25 cellular contexts compared by ENCODE assay signal in genomic region chr10:133221331-133221730, GRCh38. TPM values are rescaled to one million over a fixed set of nuclear protein-coding genes. Genes with fewer than 3 reads are reported as not detected.
A peak's percentile ranks its signal among the peaks of the same experiment; 100 is the strongest.
DNase-seq lines count a peak whose midpoint lies in the region; ATAC-seq, FAIRE-seq and TF ChIP-seq lines count a peak whose summit lies in the region.
"Had no signal": no experiment of that assay in that cellular context is flagged by ENCODE, and none has a peak within 500 bp of the region (broad histone marks: within the 10 kb centered on the region; RNA-seq: fewer than 3 reads in every experiment).

No MANE protein-coding gene starts in this region.

- H3K36me3 ChIP-seq in astrocyte (ENCODE audit: insufficient read depth, low read length) = no peaks in the 10 kb centered on the region
- H3K36me3 ChIP-seq: BLaER1 had no signal

- H3K4me3 Mint-ChIP-seq in T-helper 2 cell treated with Interferon-gamma antibody and Interleukin-4, amounts not matched to agents 5 μg/mL and 100 μg/mL, for 36 hours = no peak overlapping the region
- H3K4me3 Mint-ChIP-seq in astrocyte (ENCODE audit: unreplicated experiment) (peak overlapping the region; percentile 60), mesothelial cell of epicardium (peak overlapping the region; percentile 52)
- H3K4me3 Mint-ChIP-seq: CD4-positive, alpha-beta memory T cell; IgD-negative memory B cell had no signal

- H3K9me3 ChIP-seq in astrocyte (ENCODE audit: insufficient read depth, low read depth, low read length) = no peaks in the 10 kb centered on the region
- H3K9me3 ChIP-seq: A549, BLaER1 had no signal

- no peak for FAIRE-seq in astrocyte (lab: Jason Lieb, UNC)
- FAIRE-seq: A549, GM12878, GM19239, H54, HTR-8/SVneo had no signal

- no peak for DNase-seq in T-helper 2 cell treated with Interferon-gamma antibody and Interleukin-4, amounts not matched to agents 5 μg/mL and 100 μg/mL, for 36 hours (ENCODE audit: low spot score)
- DNase-seq in T-helper 2 cell (no peak), astrocyte (ENCODE audit: low read depth) (no peak), mesothelial cell of epicardium (ENCODE audit: low spot score in 2 of 2, unreplicated experiment in 2 of 2) (no peak), SK-N-DZ (ENCODE audit: low spot score) (no peak), GM13977 (ENCODE audit: low spot score) (no peak)
- DNase-seq: Calu3; CD4-positive, alpha-beta memory T cell; DMS 273 treated with DMSO at 0.1 percent for 48 hours; DMS53; DND-41; EL; HCEC 1CT; KBM-7 had no signal

- ATAC-seq in HG03571 (IDR thresholded peaks at IDR 0.05; ENCODE audit: unreplicated experiment) = no peak
- ATAC-seq: A549, GM12878 had no signal

- no peak overlapping the region for H3K9ac ChIP-seq in astrocyte (ENCODE audit: low read length)
- H3K9ac ChIP-seq: BLaER1 had no signal

- in situ Hi-C loops in GM13977 (cut with MboI; ENCODE audit: low pct_unique_long_range_greater_than_20kb, low sequenced_read_pairs, unreplicated experiment) = no loop called here

- no peaks in the 10 kb centered on the region for H3K4me1 ChIP-seq in astrocyte (ENCODE audit: insufficient read depth, low read length)
- H3K4me1 ChIP-seq: A549 had no signal

- H3K79me2 ChIP-seq in astrocyte (ENCODE audit: insufficient read depth, low read length) = no peaks in the 10 kb centered on the region

- H3K4me3 ChIP-seq in astrocyte (ENCODE audit: insufficient read depth, low read depth, low read length) = no peak overlapping the region
- H3K4me3 ChIP-seq: A549, BLaER1, GM12878 had no signal

- H4K20me1 ChIP-seq in astrocyte (ENCODE audit: insufficient read depth, low read length) = no peaks in the 10 kb centered on the region

- peak overlapping the region; percentile 60 for H3K27ac Mint-ChIP-seq in T-helper 2 cell treated with Interferon-gamma antibody and Interleukin-4, amounts not matched to agents 5 μg/mL and 100 μg/mL, for 36 hours
- no peak overlapping the region for H3K27ac Mint-ChIP-seq in astrocyte (ENCODE audit: unreplicated experiment)
- H3K27ac Mint-ChIP-seq in mesothelial cell of epicardium = no peak overlapping the region
- H3K27ac Mint-ChIP-seq: CD14-positive monocyte; CD4-positive, alpha-beta memory T cell; IgD-negative memory B cell had no signal

- no peaks in the 10 kb centered on the region for H3K36me3 Mint-ChIP-seq in T-helper 2 cell treated with Interferon-gamma antibody and Interleukin-4, amounts not matched to agents 5 μg/mL and 100 μg/mL, for 36 hours (ENCODE audit: low read depth)
- no peaks in the 10 kb centered on the region for H3K36me3 Mint-ChIP-seq in astrocyte (ENCODE audit: low read depth, unreplicated experiment)
- no peaks in the 10 kb centered on the region for H3K36me3 Mint-ChIP-seq in mesothelial cell of epicardium
- H3K36me3 Mint-ChIP-seq: CD14-positive monocyte; CD4-positive, alpha-beta memory T cell; IgD-negative memory B cell had no signal

- peaks cover 8% of the 10 kb centered on the region for H3K4me1 Mint-ChIP-seq in T-helper 2 cell treated with Interferon-gamma antibody and Interleukin-4, amounts not matched to agents 5 μg/mL and 100 μg/mL, for 36 hours (ENCODE audit: low read depth)
- H3K4me1 Mint-ChIP-seq in astrocyte (ENCODE audit: low read depth, unreplicated experiment) (peaks cover 5% of the 10 kb centered on the region), mesothelial cell of epicardium (peaks cover 17% of the 10 kb centered on the region)

- TF ChIP-seq CTCF in astrocyte (IDR thresholded peaks at IDR 0.05; ENCODE audit: insufficient read depth, low read depth, low read length) = no peak
- no peak for TF ChIP-seq CTCF in mesothelial cell of epicardium (IDR thresholded peaks at IDR 0.05; ENCODE audit: unreplicated experiment)
- no peak for TF ChIP-seq CTCF in GM13977 (IDR thresholded peaks at IDR 0.05; ENCODE audit: extremely low read depth, insufficient read depth, missing control alignments)

- H3K9me3 Mint-ChIP-seq in T-helper 2 cell treated with Interferon-gamma antibody and Interleukin-4, amounts not matched to agents 5 μg/mL and 100 μg/mL, for 36 hours = no peaks in the 10 kb centered on the region
- H3K9me3 Mint-ChIP-seq in astrocyte (ENCODE audit: unreplicated experiment) (peaks cover 2% of the 10 kb centered on the region), mesothelial cell of epicardium (no peaks in the 10 kb centered on the region)
- H3K9me3 Mint-ChIP-seq: CD4-positive, alpha-beta memory T cell; IgD-negative memory B cell had no signal

- no peak overlapping the region for H3K27ac ChIP-seq in astrocyte (ENCODE audit: low read depth, low read length)
- H3K27ac ChIP-seq: 22Rv1, A549, BLaER1 had no signal

- no peak overlapping the region for H3K4me2 ChIP-seq in astrocyte (ENCODE audit: low read length)
- H3K4me2 ChIP-seq: A549, BLaER1 had no signal

- no peak overlapping the region for H2AFZ ChIP-seq in astrocyte (ENCODE audit: low read depth, low read length)

- H3K27me3 Mint-ChIP-seq in T-helper 2 cell treated with Interferon-gamma antibody and Interleukin-4, amounts not matched to agents 5 μg/mL and 100 μg/mL, for 36 hours (ENCODE audit: low read depth) = no peaks in the 10 kb centered on the region
- H3K27me3 Mint-ChIP-seq in astrocyte (ENCODE audit: low read depth, unreplicated experiment) (peaks cover 46% of the 10 kb centered on the region), mesothelial cell of epicardium (ENCODE audit: low read depth) (peaks cover 66% of the 10 kb centered on the region)

- H3K27me3 ChIP-seq in astrocyte (ENCODE audit: insufficient read depth, low read length) = peaks cover 2% of the 10 kb centered on the region

RNA-seq across cellular contexts. Expression of gene UTF1, which starts 8.7 kb away (rescaled TPM):
- total RNA-seq in astrocyte (0.18 TPM in 1 of 2 replicates, not detected in the other), mesothelial cell of epicardium (not detected in 3 replicates)
- not detected in 2 replicates for polyA plus RNA-seq in SK-N-DZ (2014; cell fraction: cytosol; rRNA removed)
- not detected in 2 replicates for polyA plus RNA-seq in SK-N-DZ (2014; cell fraction: nucleus; rRNA removed)
- total RNA-seq: Calu3; CD4-positive, alpha-beta memory T cell; G401; GM12878 had no signal
- polyA plus RNA-seq: A549; CD4-positive, alpha-beta memory T cell; GM12878; IgD-negative memory B cell had no signal

RNA-seq across cellular contexts. Expression of gene VENTX, which starts 16.3 kb away (rescaled TPM):
- 0.11 TPM in 1 of 2 replicates, not detected in the other for total RNA-seq in astrocyte
- total RNA-seq in mesothelial cell of epicardium = 0.07 to 0.09 TPM in 2 of 3 replicates, not detected in the other
- not detected in 2 replicates for polyA plus RNA-seq in SK-N-DZ (2014; cell fraction: cytosol; rRNA removed)
- not detected in 2 replicates for polyA plus RNA-seq in SK-N-DZ (2014; cell fraction: nucleus; rRNA removed)
- total RNA-seq: Calu3; CD4-positive, alpha-beta memory T cell; G401; GM12878 had no signal
- polyA plus RNA-seq: A549; CD4-positive, alpha-beta memory T cell; IgD-negative memory B cell had no signal

RNA-seq across cellular contexts. Expression of gene ADAM8, which starts 55.3 kb away (rescaled TPM):
- 1.7 and 4.6 TPM in 2 replicates for total RNA-seq in astrocyte
- total RNA-seq in mesothelial cell of epicardium = 14.3 to 16.9 TPM (median 16.9 TPM) in 3 replicates
- 0.31 and 0.51 TPM in 2 replicates for polyA plus RNA-seq in SK-N-DZ (2014; cell fraction: cytosol; rRNA removed)
- polyA plus RNA-seq in SK-N-DZ (2014; cell fraction: nucleus; rRNA removed) = 2.9 and 5.3 TPM in 2 replicates
